In the genomic region with DNA sequence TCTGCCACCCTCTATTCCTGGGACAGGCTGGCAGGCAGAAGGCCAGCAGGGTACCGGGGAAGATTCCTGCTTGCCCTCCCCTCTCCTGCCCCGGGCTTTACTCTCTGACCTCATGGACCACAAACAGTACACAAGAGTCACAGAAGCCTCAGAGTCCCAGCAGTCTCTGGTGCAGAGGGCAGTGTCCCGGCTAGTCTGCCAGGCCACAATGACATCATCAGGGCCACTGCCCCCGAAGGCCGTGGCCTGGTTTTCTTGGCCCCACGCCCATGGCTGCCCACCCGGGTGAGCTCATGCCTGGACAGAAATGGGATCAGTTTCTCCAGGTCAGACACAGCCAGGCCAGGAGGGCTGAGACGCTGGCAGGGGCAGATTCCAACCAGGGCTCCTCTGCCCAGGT, we compare ENCODE assay signal across 1 cellular context.
A peak's percentile ranks its signal among the peaks of the same experiment; 100 is the strongest.
TF ChIP-seq lines count a peak whose summit lies in the region.

No MANE protein-coding gene starts in this region.

TF ChIP-seq in HepG2, 621 proteins besides CTCF, POLR2A, EP300 and RAD21 (continued from another document and continues in another):
- TF ChIP-seq, protein P1, sequence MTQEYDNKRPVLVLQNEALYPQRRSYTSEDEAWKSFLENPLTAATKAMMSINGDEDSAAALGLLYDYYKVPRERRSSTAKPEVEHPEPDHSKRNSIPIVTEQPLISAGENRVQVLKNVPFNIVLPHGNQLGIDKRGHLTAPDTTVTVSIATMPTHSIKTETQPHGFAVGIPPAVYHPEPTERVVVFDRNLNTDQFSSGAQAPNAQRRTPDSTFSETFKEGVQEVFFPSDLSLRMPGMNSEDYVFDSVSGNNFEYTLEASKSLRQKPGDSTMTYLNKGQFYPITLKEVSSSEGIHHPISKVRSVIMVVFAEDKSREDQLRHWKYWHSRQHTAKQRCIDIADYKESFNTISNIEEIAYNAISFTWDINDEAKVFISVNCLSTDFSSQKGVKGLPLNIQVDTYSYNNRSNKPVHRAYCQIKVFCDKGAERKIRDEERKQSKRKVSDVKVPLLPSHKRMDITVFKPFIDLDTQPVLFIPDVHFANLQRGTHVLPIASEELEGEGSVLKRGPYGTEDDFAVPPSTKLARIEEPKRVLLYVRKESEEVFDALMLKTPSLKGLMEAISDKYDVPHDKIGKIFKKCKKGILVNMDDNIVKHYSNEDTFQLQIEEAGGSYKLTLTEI (CRISPR knock-in tag; conservative IDR thresholded peaks at IDR 0.05): no peak
- TF ChIP-seq ZFP36L2 (CRISPR knock-in tag; IDR thresholded peaks at IDR 0.05) (no peak), ZNF549 (CRISPR knock-in tag; IDR thresholded peaks at IDR 0.05) (no peak), RXRA (CRISPR knock-in tag; IDR thresholded peaks at IDR 0.05) (no peak; the same call in 1 of the 2 replicates), JARID2 (CRISPR knock-in tag; IDR thresholded peaks at IDR 0.05; ENCODE audit: insufficient replicate concordance) (no peak), ZNF367 (CRISPR knock-in tag; IDR thresholded peaks at IDR 0.05; ENCODE audit: borderline replicate concordance) (no peak), HDAC6 (IDR thresholded peaks at IDR 0.05; ENCODE audit: low read depth, low read length) (no peak), CEBPG (CRISPR knock-in tag; IDR thresholded peaks at IDR 0.05) (peak; percentile 11; the same call in 1 of the 2 replicates), AKAP8 (CRISPR knock-in tag; IDR thresholded peaks at IDR 0.05) (no peak), XBP1 (CRISPR knock-in tag; IDR thresholded peaks at IDR 0.05) (no peak), THAP11 (CRISPR knock-in tag; IDR thresholded peaks at IDR 0.05) (peak; percentile 47; the same call in 1 of the 2 replicates), BRCA1 (CRISPR knock-in tag; IDR thresholded peaks at IDR 0.05) (no peak), ZNF446 (CRISPR knock-in tag; IDR thresholded peaks at IDR 0.05) (no peak), AHR (CRISPR knock-in tag; IDR thresholded peaks at IDR 0.05) (no peak), GATAD1 (CRISPR knock-in tag; IDR thresholded peaks at IDR 0.05) (no peak), PAF1 (CRISPR knock-in tag; IDR thresholded peaks at IDR 0.05) (no peak), NCOA5 (CRISPR knock-in tag; IDR thresholded peaks at IDR 0.05) (no peak), ZNF562 (CRISPR knock-in tag; IDR thresholded peaks at IDR 0.05; ENCODE audit: borderline replicate concordance) (no peak)
- TF ChIP-seq, protein P2, sequence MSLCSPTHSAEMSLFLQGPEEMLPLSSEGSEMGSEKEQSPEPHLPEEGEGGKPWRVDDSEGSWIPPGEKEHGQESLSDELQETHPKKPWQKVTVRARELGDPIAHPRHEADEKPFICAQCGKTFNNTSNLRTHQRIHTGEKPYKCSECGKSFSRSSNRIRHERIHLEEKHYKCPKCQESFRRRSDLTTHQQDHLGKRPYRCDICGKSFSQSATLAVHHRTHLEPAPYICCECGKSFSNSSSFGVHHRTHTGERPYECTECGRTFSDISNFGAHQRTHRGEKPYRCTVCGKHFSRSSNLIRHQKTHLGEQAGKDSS (CRISPR knock-in tag; IDR thresholded peaks at IDR 0.05; ENCODE audit: borderline replicate concordance, low read depth): no peak
- TF ChIP-seq, protein P3, sequence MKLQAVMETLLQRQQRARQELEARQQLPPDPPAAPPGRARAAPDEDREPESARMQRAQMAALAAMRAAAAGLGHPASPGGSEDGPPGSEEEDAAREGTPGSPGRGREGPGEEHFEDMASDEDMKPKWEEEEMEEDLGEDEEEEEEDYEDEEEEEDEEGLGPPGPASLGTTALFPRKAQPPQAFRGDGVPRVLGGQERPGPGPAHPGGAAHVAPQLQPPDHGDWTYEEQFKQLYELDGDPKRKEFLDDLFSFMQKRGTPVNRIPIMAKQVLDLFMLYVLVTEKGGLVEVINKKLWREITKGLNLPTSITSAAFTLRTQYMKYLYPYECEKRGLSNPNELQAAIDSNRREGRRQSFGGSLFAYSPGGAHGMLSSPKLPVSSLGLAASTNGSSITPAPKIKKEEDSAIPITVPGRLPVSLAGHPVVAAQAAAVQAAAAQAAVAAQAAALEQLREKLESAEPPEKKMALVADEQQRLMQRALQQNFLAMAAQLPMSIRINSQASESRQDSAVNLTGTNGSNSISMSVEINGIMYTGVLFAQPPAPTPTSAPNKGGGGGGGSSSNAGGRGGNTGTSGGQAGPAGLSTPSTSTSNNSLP (IDR thresholded peaks at IDR 0.05; ENCODE audit: low read depth, low read length): no peak
- TF ChIP-seq, protein P4, sequence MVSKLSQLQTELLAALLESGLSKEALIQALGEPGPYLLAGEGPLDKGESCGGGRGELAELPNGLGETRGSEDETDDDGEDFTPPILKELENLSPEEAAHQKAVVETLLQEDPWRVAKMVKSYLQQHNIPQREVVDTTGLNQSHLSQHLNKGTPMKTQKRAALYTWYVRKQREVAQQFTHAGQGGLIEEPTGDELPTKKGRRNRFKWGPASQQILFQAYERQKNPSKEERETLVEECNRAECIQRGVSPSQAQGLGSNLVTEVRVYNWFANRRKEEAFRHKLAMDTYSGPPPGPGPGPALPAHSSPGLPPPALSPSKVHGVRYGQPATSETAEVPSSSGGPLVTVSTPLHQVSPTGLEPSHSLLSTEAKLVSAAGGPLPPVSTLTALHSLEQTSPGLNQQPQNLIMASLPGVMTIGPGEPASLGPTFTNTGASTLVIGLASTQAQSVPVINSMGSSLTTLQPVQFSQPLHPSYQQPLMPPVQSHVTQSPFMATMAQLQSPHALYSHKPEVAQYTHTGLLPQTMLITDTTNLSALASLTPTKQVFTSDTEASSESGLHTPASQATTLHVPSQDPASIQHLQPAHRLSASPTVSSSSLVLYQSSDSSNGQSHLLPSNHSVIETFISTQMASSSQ (IDR thresholded peaks at IDR 0.05; ENCODE audit: low read depth): no peak
- TF ChIP-seq, protein P4 (CRISPR knock-in tag; IDR thresholded peaks at IDR 0.05; ENCODE audit: borderline replicate concordance): no peak
- TF ChIP-seq, protein P5, sequence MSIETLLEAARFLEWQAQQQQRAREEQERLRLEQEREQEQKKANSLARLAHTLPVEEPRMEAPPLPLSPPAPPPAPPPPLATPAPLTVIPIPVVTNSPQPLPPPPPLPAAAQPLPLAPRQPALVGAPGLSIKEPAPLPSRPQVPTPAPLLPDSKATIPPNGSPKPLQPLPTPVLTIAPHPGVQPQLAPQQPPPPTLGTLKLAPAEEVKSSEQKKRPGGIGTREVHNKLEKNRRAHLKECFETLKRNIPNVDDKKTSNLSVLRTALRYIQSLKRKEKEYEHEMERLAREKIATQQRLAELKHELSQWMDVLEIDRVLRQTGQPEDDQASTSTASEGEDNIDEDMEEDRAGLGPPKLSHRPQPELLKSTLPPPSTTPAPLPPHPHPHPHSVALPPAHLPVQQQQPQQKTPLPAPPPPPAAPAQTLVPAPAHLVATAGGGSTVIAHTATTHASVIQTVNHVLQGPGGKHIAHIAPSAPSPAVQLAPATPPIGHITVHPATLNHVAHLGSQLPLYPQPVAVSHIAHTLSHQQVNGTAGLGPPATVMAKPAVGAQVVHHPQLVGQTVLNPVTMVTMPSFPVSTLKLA (IDR thresholded peaks at IDR 0.05): no peak
- TF ChIP-seq, protein P6, sequence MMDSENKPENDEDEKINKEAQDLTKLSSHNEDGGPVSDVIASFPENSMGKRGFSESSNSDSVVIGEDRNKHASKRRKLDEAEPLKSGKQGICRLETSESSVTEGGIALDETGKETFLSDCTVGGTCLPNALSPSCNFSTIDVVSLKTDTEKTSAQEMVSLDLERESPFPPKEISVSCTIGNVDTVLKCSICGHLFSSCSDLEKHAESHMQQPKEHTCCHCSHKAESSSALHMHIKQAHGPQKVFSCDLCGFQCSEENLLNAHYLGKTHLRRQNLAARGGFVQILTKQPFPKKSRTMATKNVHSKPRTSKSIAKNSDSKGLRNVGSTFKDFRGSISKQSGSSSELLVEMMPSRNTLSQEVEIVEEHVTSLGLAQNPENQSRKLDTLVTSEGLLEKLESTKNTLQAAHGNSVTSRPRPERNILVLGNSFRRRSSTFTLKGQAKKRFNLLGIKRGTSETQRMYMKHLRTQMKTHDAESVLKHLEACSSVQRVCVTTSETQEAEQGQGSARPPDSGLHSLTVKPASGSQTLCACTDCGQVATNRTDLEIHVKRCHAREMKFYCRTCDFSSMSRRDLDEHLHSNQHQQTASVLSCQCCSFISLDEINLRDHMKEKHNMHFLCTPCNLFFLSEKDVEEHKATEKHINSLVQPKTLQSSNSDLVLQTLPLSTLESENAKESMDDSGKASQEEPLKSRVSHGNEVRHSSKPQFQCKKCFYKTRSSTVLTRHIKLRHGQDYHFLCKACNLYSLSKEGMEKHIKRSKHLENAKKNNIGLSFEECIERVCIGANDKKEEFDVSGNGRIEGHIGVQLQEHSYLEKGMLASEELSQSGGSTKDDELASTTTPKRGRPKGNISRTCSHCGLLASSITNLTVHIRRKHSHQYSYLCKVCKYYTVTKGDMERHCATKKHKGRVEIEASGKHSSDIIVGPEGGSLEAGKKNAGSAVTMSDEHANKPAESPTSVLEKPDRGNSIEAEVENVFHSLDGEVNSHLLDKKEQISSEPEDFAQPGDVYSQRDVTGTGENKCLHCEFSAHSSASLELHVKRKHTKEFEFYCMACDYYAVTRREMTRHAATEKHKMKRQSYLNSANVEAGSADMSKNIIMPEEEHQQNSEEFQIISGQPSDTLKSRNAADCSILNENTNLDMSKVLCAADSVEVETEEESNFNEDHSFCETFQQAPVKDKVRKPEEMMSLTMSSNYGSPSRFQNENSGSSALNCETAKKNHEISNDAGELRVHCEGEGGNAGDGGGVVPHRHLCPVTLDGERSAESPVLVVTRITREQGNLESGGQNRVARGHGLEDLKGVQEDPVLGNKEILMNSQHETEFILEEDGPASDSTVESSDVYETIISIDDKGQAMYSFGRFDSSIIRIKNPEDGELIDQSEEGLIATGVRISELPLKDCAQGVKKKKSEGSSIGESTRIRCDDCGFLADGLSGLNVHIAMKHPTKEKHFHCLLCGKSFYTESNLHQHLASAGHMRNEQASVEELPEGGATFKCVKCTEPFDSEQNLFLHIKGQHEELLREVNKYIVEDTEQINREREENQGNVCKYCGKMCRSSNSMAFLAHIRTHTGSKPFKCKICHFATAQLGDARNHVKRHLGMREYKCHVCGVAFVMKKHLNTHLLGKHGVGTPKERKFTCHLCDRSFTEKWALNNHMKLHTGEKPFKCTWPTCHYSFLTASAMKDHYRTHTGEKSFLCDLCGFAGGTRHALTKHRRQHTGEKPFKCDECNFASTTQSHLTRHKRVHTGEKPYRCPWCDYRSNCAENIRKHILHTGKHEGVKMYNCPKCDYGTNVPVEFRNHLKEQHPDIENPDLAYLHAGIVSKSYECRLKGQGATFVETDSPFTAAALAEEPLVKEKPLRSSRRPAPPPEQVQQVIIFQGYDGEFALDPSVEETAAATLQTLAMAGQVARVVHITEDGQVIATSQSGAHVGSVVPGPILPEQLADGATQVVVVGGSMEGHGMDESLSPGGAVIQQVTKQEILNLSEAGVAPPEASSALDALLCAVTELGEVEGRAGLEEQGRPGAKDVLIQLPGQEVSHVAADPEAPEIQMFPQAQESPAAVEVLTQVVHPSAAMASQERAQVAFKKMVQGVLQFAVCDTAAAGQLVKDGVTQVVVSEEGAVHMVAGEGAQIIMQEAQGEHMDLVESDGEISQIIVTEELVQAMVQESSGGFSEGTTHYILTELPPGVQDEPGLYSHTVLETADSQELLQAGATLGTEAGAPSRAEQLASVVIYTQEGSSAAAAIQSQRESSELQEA (CRISPR knock-in tag; IDR thresholded peaks at IDR 0.05; ENCODE audit: not compliant biosample characterization): no peak
- TF ChIP-seq, protein P7, sequence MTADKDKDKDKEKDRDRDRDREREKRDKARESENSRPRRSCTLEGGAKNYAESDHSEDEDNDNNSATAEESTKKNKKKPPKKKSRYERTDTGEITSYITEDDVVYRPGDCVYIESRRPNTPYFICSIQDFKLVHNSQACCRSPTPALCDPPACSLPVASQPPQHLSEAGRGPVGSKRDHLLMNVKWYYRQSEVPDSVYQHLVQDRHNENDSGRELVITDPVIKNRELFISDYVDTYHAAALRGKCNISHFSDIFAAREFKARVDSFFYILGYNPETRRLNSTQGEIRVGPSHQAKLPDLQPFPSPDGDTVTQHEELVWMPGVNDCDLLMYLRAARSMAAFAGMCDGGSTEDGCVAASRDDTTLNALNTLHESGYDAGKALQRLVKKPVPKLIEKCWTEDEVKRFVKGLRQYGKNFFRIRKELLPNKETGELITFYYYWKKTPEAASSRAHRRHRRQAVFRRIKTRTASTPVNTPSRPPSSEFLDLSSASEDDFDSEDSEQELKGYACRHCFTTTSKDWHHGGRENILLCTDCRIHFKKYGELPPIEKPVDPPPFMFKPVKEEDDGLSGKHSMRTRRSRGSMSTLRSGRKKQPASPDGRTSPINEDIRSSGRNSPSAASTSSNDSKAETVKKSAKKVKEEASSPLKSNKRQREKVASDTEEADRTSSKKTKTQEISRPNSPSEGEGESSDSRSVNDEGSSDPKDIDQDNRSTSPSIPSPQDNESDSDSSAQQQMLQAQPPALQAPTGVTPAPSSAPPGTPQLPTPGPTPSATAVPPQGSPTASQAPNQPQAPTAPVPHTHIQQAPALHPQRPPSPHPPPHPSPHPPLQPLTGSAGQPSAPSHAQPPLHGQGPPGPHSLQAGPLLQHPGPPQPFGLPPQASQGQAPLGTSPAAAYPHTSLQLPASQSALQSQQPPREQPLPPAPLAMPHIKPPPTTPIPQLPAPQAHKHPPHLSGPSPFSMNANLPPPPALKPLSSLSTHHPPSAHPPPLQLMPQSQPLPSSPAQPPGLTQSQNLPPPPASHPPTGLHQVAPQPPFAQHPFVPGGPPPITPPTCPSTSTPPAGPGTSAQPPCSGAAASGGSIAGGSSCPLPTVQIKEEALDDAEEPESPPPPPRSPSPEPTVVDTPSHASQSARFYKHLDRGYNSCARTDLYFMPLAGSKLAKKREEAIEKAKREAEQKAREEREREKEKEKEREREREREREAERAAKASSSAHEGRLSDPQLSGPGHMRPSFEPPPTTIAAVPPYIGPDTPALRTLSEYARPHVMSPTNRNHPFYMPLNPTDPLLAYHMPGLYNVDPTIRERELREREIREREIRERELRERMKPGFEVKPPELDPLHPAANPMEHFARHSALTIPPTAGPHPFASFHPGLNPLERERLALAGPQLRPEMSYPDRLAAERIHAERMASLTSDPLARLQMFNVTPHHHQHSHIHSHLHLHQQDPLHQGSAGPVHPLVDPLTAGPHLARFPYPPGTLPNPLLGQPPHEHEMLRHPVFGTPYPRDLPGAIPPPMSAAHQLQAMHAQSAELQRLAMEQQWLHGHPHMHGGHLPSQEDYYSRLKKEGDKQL (CRISPR knock-in tag; IDR thresholded peaks at IDR 0.05; ENCODE audit: low read depth): no peak
- TF ChIP-seq, protein P8, sequence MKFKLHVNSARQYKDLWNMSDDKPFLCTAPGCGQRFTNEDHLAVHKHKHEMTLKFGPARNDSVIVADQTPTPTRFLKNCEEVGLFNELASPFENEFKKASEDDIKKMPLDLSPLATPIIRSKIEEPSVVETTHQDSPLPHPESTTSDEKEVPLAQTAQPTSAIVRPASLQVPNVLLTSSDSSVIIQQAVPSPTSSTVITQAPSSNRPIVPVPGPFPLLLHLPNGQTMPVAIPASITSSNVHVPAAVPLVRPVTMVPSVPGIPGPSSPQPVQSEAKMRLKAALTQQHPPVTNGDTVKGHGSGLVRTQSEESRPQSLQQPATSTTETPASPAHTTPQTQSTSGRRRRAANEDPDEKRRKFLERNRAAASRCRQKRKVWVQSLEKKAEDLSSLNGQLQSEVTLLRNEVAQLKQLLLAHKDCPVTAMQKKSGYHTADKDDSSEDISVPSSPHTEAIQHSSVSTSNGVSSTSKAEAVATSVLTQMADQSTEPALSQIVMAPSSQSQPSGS (CRISPR knock-in tag; IDR thresholded peaks at IDR 0.05): peak; percentile 80; the same call in 1 of the 2 replicates
